ENCODE assay signal across 11 cellular contexts in the genomic region with DNA sequence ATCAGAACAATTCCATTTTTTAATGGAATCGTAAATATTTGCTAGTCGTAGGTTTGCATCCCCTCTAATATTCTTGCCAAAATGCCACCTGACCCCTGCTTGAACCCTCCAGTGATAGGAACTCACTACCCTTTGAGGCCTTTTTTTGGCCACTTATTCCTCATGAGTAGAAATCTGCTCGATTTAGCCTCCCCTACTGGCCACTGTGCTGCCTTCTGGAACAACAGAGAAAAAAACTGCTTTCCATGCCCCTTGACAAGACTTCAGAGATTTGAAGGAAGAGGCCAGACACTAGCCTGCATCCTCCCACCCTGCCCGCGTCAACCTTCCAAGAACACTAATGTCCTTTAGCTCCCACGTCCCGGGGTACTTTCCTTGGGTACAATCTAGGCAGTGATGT. TPM values are rescaled to one million over a fixed set of nuclear protein-coding genes. Genes with fewer than 3 reads are reported as not detected.
DNase-seq lines count a peak whose midpoint lies in the region; ATAC-seq and TF ChIP-seq lines count a peak whose summit lies in the region.
"Had no signal": no experiment of that assay in that cellular context is flagged by ENCODE, and none has a peak within 500 bp of the region (broad histone marks: within the 10 kb centered on the region; RNA-seq: fewer than 3 reads in every experiment).

No MANE protein-coding gene starts in this region.

- peak; percentile 51 for TF ChIP-seq CTCF in H9 (conservative IDR thresholded peaks at IDR 0.05)
- peak; percentile 52 for TF ChIP-seq CTCF in brain microvascular endothelial cell (IDR thresholded peaks at IDR 0.05; ENCODE audit: low read depth, low read length, missing control alignments)
- TF ChIP-seq CTCF in neutrophil (IDR thresholded peaks at IDR 0.05): no peak

- no peaks in the 10 kb centered on the region for H3K27me3 Mint-ChIP-seq in CD8-positive, alpha-beta memory T cell
- peaks cover 17% of the 10 kb centered on the region for H3K27me3 Mint-ChIP-seq in H9 (ENCODE audit: low read depth)

- H2BK20ac ChIP-seq in H9 (ENCODE audit: low read depth, low read length, poor library complexity, severe bottlenecking): no peak overlapping the region

- peaks cover 8% of the 10 kb centered on the region for H3K36me3 ChIP-seq in CD8-positive, alpha-beta memory T cell (ENCODE audit: insufficient read depth, low read length)
- H3K36me3 ChIP-seq in brain microvascular endothelial cell (replicated peaks) (no peaks in the 10 kb centered on the region), neutrophil (no peaks in the 10 kb centered on the region)

- CTCF ChIA-PET in CD8-positive, alpha-beta memory T cell (lab: Charles Lee): interaction anchor here (2.1 kb wide), 1 partner anchor 19 kb away, joined by 7 read pairs; no protein-coding TSS in a partner anchor

- peaks cover 0 to 71% (median 10%) of the 10 kb centered on the region in 3 donors for H3K36me3 Mint-ChIP-seq in CD8-positive, alpha-beta memory T cell
- peaks cover 0 to 2% (median 0%) of the 10 kb centered on the region in 3 experiments; a peak in 1 of 7 replicates for H3K36me3 Mint-ChIP-seq in H9 (ENCODE audit: insufficient read depth in 1 of 3, low read depth in 3 of 3)

- H3K4ac ChIP-seq in H9 (ENCODE audit: low read depth, low read length): no peak overlapping the region

- H3K79me2 ChIP-seq in H9 (ENCODE audit: insufficient read depth, low read length): no peaks in the 10 kb centered on the region

- no peak overlapping the region for H3K27ac ChIP-seq in CD8-positive, alpha-beta memory T cell (ENCODE audit: low read depth, low read length)
- H3K27ac ChIP-seq in H9 (ENCODE audit: insufficient read length, low read depth, low read length) (no peak overlapping the region), brain microvascular endothelial cell (no peak overlapping the region), neutrophil (peak overlapping the region; percentile 100)

- H3K4me1 ChIP-seq in CD8-positive, alpha-beta memory T cell (ENCODE audit: insufficient read depth, low read length): peaks cover 89% of the 10 kb centered on the region
- H3K4me1 ChIP-seq in H9 (ENCODE audit: insufficient read depth, low read length) (no peaks in the 10 kb centered on the region), neutrophil (ENCODE audit: control insufficient read depth in 1 of 2, insufficient read depth in 1 of 2, low read depth in 1 of 2, low read length in 1 of 2) (peaks cover 88 to 91% of the 10 kb centered on the region in 2 experiments)

- no peak overlapping the region for H2AFZ ChIP-seq in H9 (ENCODE audit: low read length)

- no peak overlapping the region for H2BK12ac ChIP-seq in H9 (ENCODE audit: insufficient read length, low read depth, low read length)

- H3K9ac ChIP-seq in H9 (ENCODE audit: extremely low read depth, insufficient read length, low read length): no peak overlapping the region

- no peak overlapping the region for H2AK5ac ChIP-seq in H9 (ENCODE audit: insufficient read length, low read length)

- H2BK15ac ChIP-seq in H9 (ENCODE audit: low read depth, low read length): no peak overlapping the region

- no peaks in the 10 kb centered on the region for H3K27me3 ChIP-seq in CD8-positive, alpha-beta memory T cell (ENCODE audit: insufficient read depth, low read length, poor library complexity, severe bottlenecking)
- H3K27me3 ChIP-seq in H9 (ENCODE audit: insufficient read depth, low read length) (no peaks in the 10 kb centered on the region), brain microvascular endothelial cell (replicated peaks) (no peaks in the 10 kb centered on the region), neutrophil (no peaks in the 10 kb centered on the region)

- no peak overlapping the region for H3K4me2 ChIP-seq in H9 (ENCODE audit: insufficient read depth, insufficient read length, low read length)

- POLR2A ChIA-PET in CD8-positive, alpha-beta memory T cell (lab: Charles Lee): interaction anchor here (1.1 kb wide), 1 partner anchor 33 kb away, joined by 3 read pairs; no protein-coding TSS in a partner anchor

- H2BK120ac ChIP-seq in H9 (ENCODE audit: low read depth, low read length, poor library complexity, severe bottlenecking): no peak overlapping the region

- no peak overlapping the region for H4K8ac ChIP-seq in H9 (replicated peaks; ENCODE audit: insufficient read length, low read depth, low read length)

- H4K91ac ChIP-seq in H9 (ENCODE audit: insufficient read length, low read depth, low read length): no peak overlapping the region

- H4K5ac ChIP-seq in H9 (ENCODE audit: insufficient read length, low read depth, low read length): no peak overlapping the region

- H3K9me3 Mint-ChIP-seq in CD8-positive, alpha-beta memory T cell: no peaks in the 10 kb centered on the region
- no peaks in the 10 kb centered on the region for H3K9me3 Mint-ChIP-seq in H9
- H3K9me3 Mint-ChIP-seq: neural crest cell had no signal

- no peak overlapping the region for H3K18ac ChIP-seq in H9 (ENCODE audit: insufficient read length, low read depth, low read length)

- no peak for DNase-seq in CD8-positive, alpha-beta memory T cell
- DNase-seq in H9: no peak
- no peak for DNase-seq in brain microvascular endothelial cell
- DNase-seq in NCI-H2081 treated with DMSO at 0.1 percent for 48 hours (lab: John Stamatoyannopoulos, UW): no peak
- DNase-seq: GDM1; stimulated activated CD4-positive, alpha-beta T cell treated with anti-CD3 and anti-CD28 coated beads, Interleukin-4, amount 100 ng/mL, for 4 hours had no signal

- ATAC-seq in GM19328 (IDR thresholded peaks at IDR 0.05; ENCODE audit: unreplicated experiment) (no peak), GM21576 (IDR thresholded peaks at IDR 0.05; ENCODE audit: unreplicated experiment) (no peak)
- ATAC-seq: Panc1 had no signal

- H3K23me2 ChIP-seq in H9 (ENCODE audit: insufficient read length, low read depth, low read length, poor library complexity, severe bottlenecking): peaks cover 3% of the 10 kb centered on the region

- no peak overlapping the region for H3K4me3 ChIP-seq in CD8-positive, alpha-beta memory T cell (ENCODE audit: low read length)
- H3K4me3 ChIP-seq in brain microvascular endothelial cell (ENCODE audit: low read depth, low read length) (no peak overlapping the region), neutrophil (ENCODE audit: low read depth in 1 of 2, low read length in 1 of 2) (no peak overlapping the region)

- H3K4me1 Mint-ChIP-seq in CD8-positive, alpha-beta memory T cell: peaks cover 84 to 89% (median 88%) of the 10 kb centered on the region in 3 donors
- H3K4me1 Mint-ChIP-seq in H9: peaks cover 10 to 12% of the 10 kb centered on the region in 2 experiments

- peak overlapping the region; percentile 91 to 99 (median 97) for H3K27ac Mint-ChIP-seq in CD8-positive, alpha-beta memory T cell
- no peak overlapping the region for H3K27ac Mint-ChIP-seq in H9

- no peaks in the 10 kb centered on the region for H3K9me3 ChIP-seq in CD8-positive, alpha-beta memory T cell (ENCODE audit: low read length)
- no peaks in the 10 kb centered on the region for H3K9me3 ChIP-seq in H9 (ENCODE audit: control insufficient read depth, low read depth, low read length)
- H3K9me3 ChIP-seq in neutrophil: no peaks in the 10 kb centered on the region

- WGBS in H9 (ENCODE audit: extremely low coverage, insufficient read length, low lambda C conversion rate): no CpG with 5 or more reads among the region's 7 CpGs

- no peak overlapping the region for H3T11ph ChIP-seq in H9 (ENCODE audit: low read length)

- H3K4me3 Mint-ChIP-seq in CD8-positive, alpha-beta memory T cell: peak overlapping the region; percentile 42 to 93 (median 87)
- no peak overlapping the region for H3K4me3 Mint-ChIP-seq in H9
- H3K4me3 Mint-ChIP-seq: neural crest cell had no signal

- H2BK5ac ChIP-seq in H9 (ENCODE audit: insufficient read length, low read length): no peak overlapping the region

- H3K23ac ChIP-seq in H9 (ENCODE audit: insufficient read length, low read depth, low read length): no peak overlapping the region

- no peaks in the 10 kb centered on the region for H4K20me1 ChIP-seq in H9 (ENCODE audit: control insufficient read depth, insufficient read depth, insufficient read length)

- no peaks in the 10 kb centered on the region for H3K79me1 ChIP-seq in H9 (ENCODE audit: insufficient read depth, low read depth, low read length, poor library complexity, severe bottlenecking)

- in situ Hi-C loops in brain microvascular endothelial cell (cut with HindIII; ENCODE audit: low pct_ligation_motif_present, low sequenced_read_pairs): no loop called here

- H3K14ac ChIP-seq in H9 (ENCODE audit: insufficient read depth, low read length): no peak overlapping the region

- H3K56ac ChIP-seq in H9 (ENCODE audit: insufficient read length, low read depth, low read length): no peak overlapping the region

RNA-seq across cellular contexts. Expression of a gene that starts 4.1 kb away (rescaled TPM):
- total RNA-seq in CD8-positive, alpha-beta memory T cell: 10 to 100 TPM; 47.9 to 50.5 TPM
- polyA plus RNA-seq in CD8-positive, alpha-beta memory T cell: 134 TPM
- total RNA-seq in H9 (2021): 5.3 and 6.0 TPM in 2 replicates

RNA-seq across cellular contexts. Expression of a gene that starts 33.2 kb away (rescaled TPM):
- 10 to 100 TPM; 12.7 to 14.9 TPM for total RNA-seq in CD8-positive, alpha-beta memory T cell
- 4.7 TPM for polyA plus RNA-seq in CD8-positive, alpha-beta memory T cell
- total RNA-seq in H9 (2021): 25.9 and 27.8 TPM in 2 replicates

Comparison
In these comparisons a context has a peak if more than half of its experiments do, and no peak if none do; other contexts are left out.
1. H3K27ac Mint-ChIP-seq: peak in CD8-positive, alpha-beta memory T cell (8 of 8); none in H9 (0 of 3).
2. H3K4me3 Mint-ChIP-seq: peak in CD8-positive, alpha-beta memory T cell (7 of 7); none in H9 (0 of 2).